25 cellular contexts compared by ENCODE assay signal in the genomic region with DNA sequence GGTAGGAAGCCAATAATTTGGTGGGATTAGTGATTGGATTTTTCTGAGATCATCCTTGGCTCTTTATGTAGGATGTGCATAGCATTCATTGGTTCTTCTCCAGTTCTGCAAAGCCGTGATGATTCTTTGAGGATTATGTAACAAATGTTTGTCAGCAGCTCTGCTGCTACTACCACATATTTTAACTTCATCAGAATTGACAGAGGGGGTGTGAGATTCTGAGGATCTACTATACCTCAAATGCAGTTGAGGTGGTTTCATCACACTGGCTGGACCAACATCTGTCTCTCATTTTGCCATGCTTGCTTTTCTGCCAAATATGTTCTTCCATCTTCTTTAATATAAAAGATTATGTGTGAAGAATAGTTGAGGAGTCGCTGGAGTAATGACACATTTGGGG.
"Had no signal": no experiment of that assay in that cellular context is flagged by ENCODE, and none has a peak within 500 bp of the region (broad histone marks: within the 10 kb centered on the region; RNA-seq: fewer than 3 reads in every experiment).

No MANE protein-coding gene starts in this region.

- ATAC-seq: esophagus mucosa; foreskin keratinocyte; left ventricle myocardium superior; lower lobe of right lung; naive thymus-derived CD8-positive, alpha-beta T cell; sciatic nerve; stimulated activated effector memory CD8-positive, alpha-beta T cell treated with anti-CD3 and anti-CD28 coated beads, Interleukin-12 subunit alpha, Interleukin-12 subunit beta, amount 100 ng/mL, for 72 hours; upper lobe of right lung had no signal

- H3K4me3 ChIP-seq: colonic mucosa, lower lobe of right lung, prostate gland, right atrium auricular region, stomach, testis, transverse colon, upper lobe of right lung, uterus had no signal

- H3K27ac ChIP-seq: colonic mucosa, epithelial cell of prostate, foreskin keratinocyte, lower lobe of right lung, prostate gland, right atrium auricular region, testis, transverse colon, upper lobe of right lung, uterus had no signal

- H3K36me3 ChIP-seq: colonic mucosa, lower lobe of right lung, prostate gland, stomach, transverse colon, upper lobe of right lung, uterus had no signal

- DNase-seq: colonic mucosa; effector CD8-positive, alpha-beta T cell; endodermal cell; foreskin keratinocyte; head of caudate nucleus; left ventricle myocardium superior; lower lobe of right lung; naive thymus-derived CD8-positive, alpha-beta T cell; nephron progenitor cell; nucleus accumbens; stimulated activated CD4-positive, alpha-beta T cell treated with anti-CD3 and anti-CD28 coated beads, Interleukin-2, amount 100 ng/mL, for 24 hours; stimulated activated CD4-positive, alpha-beta T cell treated with anti-CD3 and anti-CD28 coated beads, Interleukin-4, amount 100 ng/mL, for 24 hours; stimulated activated naive CD4-positive, alpha-beta T cell treated with Interleukin-2 at 50 U/mL for 16 hours; stomach; substantia nigra; testis; transverse colon; upper lobe of right lung; uterus had no signal

- H3K4me1 ChIP-seq: colonic mucosa, foreskin keratinocyte, prostate gland, uterus had no signal

- H3K9me3 ChIP-seq: colonic mucosa, lower lobe of right lung, prostate gland, right atrium auricular region, stomach, testis, transverse colon, upper lobe of right lung, uterus had no signal

- H3K27me3 ChIP-seq: colonic mucosa, foreskin keratinocyte, right atrium auricular region, stomach, testis, transverse colon, upper lobe of right lung, uterus had no signal
